In genomic region chr11:64772318-64773018, GRCh38 we compare ENCODE assay signal across 12 cellular contexts. TPM values are rescaled to one million over a fixed set of nuclear protein-coding genes. Genes with fewer than 3 reads are reported as not detected.
A peak's percentile ranks its signal among the peaks of the same experiment; 100 is the strongest.
DNase-seq lines count a peak whose midpoint lies in the region; FAIRE-seq and TF ChIP-seq lines count a peak whose summit lies in the region.
"Had no signal": no experiment of that assay in that cellular context is flagged by ENCODE, and none has a peak within 500 bp of the region (broad histone marks: within the 10 kb centered on the region; RNA-seq: fewer than 3 reads in every experiment).

No MANE protein-coding gene starts in this region.

- no peaks in the 10 kb centered on the region for H3K9me3 Mint-ChIP-seq in progenitor cell of endocrine pancreas (ENCODE audit: low read depth)

- FAIRE-seq in GM12891 (lab: Jason Lieb, UNC), result peak; percentile 20

- H3K27ac Mint-ChIP-seq in progenitor cell of endocrine pancreas, result peak overlapping the region; percentile 1

- H3K4me1 Mint-ChIP-seq in progenitor cell of endocrine pancreas (ENCODE audit: low read depth), result peaks cover 35% of the 10 kb centered on the region

- DNase-seq in GM12891 (ENCODE audit: insufficient read length, low spot score), result no peak
- peak; percentile 14 to 18 for DNase-seq in Kasumi-1 (lab: John Stamatoyannopoulos, UW)
- DNase-seq in progenitor cell of endocrine pancreas (ENCODE audit: low spot score, unreplicated experiment), result no peak
- no peak for DNase-seq in epidermal melanocyte (ENCODE audit: insufficient read length, low spot score)
- DNase-seq in DMS153 treated with DMSO at 0.1 percent for 48 hours (lab: John Stamatoyannopoulos, UW; ENCODE audit: unreplicated experiment), result no peak
- DNase-seq in mesenteric fat pad (ENCODE audit: low spot score), result no peak
- DNase-seq: activated CD4-positive, alpha-beta T cell treated with anti-CD3 and anti-CD28 coated beads for 1 hour; foreskin fibroblast; GDM1; stimulated activated CD4-positive, alpha-beta T cell treated with anti-CD3 and anti-CD28 coated beads, Interleukin-12 subunit alpha, Interleukin-12 subunit beta, amount 100 ng/mL, for 4 hours had no signal

- peaks cover 71% of the 10 kb centered on the region for H3K36me3 Mint-ChIP-seq in progenitor cell of endocrine pancreas (ENCODE audit: insufficient read depth)

- H3K27me3 Mint-ChIP-seq in progenitor cell of endocrine pancreas, result no peaks in the 10 kb centered on the region

- no peak for TF ChIP-seq CTCF in progenitor cell of endocrine pancreas (IDR thresholded peaks at IDR 0.05; ENCODE audit: unreplicated experiment)

- H3K4me3 Mint-ChIP-seq in progenitor cell of endocrine pancreas (ENCODE audit: low read depth), result no peak overlapping the region

- TF ChIP-seq POLR2A in GM12891 (IDR thresholded peaks at IDR 0.05; ENCODE audit: low read depth, low read length), result no peak

- H3K27ac ChIP-seq in adipose tissue (ENCODE audit: low read depth, low read length), result peak overlapping the region; percentile 56

- 50 to 68% (median 55%) methylated on average over 3 of the region's 3 CpGs for WGBS in adipose tissue, 3 donors

TF ChIP-seq in GM12891, 5 proteins besides CTCF, POLR2A, EP300 and RAD21:
- TF ChIP-seq SPI1 (IDR thresholded peaks at IDR 0.05; ENCODE audit: low read depth, low read length), result no peak
- TF ChIP-seq POU2F2 (IDR thresholded peaks at IDR 0.05; ENCODE audit: low read depth, low read length), result no peak
- no peak for TF ChIP-seq PAX5 (IDR thresholded peaks at IDR 0.05; ENCODE audit: insufficient read depth, low read length, severe bottlenecking)
- TF ChIP-seq TAF1 (IDR thresholded peaks at IDR 0.05; ENCODE audit: low read depth, low read length), result no peak

RNA-seq across cellular contexts. Expression of gene SF1, which starts 5.9 kb away (rescaled TPM):
- 141 TPM for polyA plus RNA-seq in GM12891 (2012; ENCODE audit: low read depth, missing spikeins)
- polyA plus RNA-seq in adipose tissue, result 100 to 1,000 TPM in 2 of 3 donors, 10 to 100 TPM in 1; 51.6 to 156 (median 124) TPM
- total RNA-seq in progenitor cell of endocrine pancreas (500 and 503 TPM in 2 replicates), mesenteric fat pad (302 TPM)

RNA-seq across cellular contexts. Expression of gene PYGM, which starts 12.7 kb away (rescaled TPM):
- 0.23 TPM for polyA plus RNA-seq in GM12891 (2012; ENCODE audit: low read depth, missing spikeins)
- 1 to 10 TPM; 3.2 to 9.6 (median 8.7) TPM for polyA plus RNA-seq in adipose tissue
- total RNA-seq in progenitor cell of endocrine pancreas (1.4 and 1.6 TPM in 2 replicates), mesenteric fat pad (1.8 TPM)

RNA-seq across cellular contexts. Expression of gene RASGRP2, which starts 28.5 kb away (rescaled TPM):
- 3.8 TPM for polyA plus RNA-seq in GM12891 (2012; ENCODE audit: low read depth, missing spikeins)
- 10 to 100 TPM in 2 of 3 donors, 1 to 10 TPM in 1; 9.8 to 96.4 (median 26.9) TPM for polyA plus RNA-seq in adipose tissue
- total RNA-seq in progenitor cell of endocrine pancreas (0.53 and 0.73 TPM in 2 replicates), mesenteric fat pad (22.0 TPM)
- total RNA-seq: MCF 10A had no signal

RNA-seq across cellular contexts. Expression of gene MAP4K2, which starts 30.5 kb away (rescaled TPM):
- 30.2 TPM for polyA plus RNA-seq in GM12891 (2012; ENCODE audit: low read depth, missing spikeins)
- 10 to 100 TPM in 2 of 3 donors, 1 to 10 TPM in 1; 6.4 to 23.2 (median 15.4) TPM for polyA plus RNA-seq in adipose tissue
- 12.7 and 13.3 TPM in 2 replicates for total RNA-seq in progenitor cell of endocrine pancreas
- 18.2 TPM for total RNA-seq in mesenteric fat pad

RNA-seq across cellular contexts. Expression of gene MEN1, which starts 37.9 kb away (rescaled TPM):
- 16.2 TPM for polyA plus RNA-seq in GM12891 (2012; ENCODE audit: low read depth, missing spikeins)
- 10 to 100 TPM; 13.9 to 15.7 (median 14.6) TPM for polyA plus RNA-seq in adipose tissue
- total RNA-seq in progenitor cell of endocrine pancreas (54.6 and 61.5 TPM in 2 replicates), mesenteric fat pad (18.5 TPM)

Comparison
In these comparisons a context has a peak if more than half of its experiments do, and no peak if none do; other contexts are left out.
1. DNase-seq: peak in Kasumi-1 (2 of 2); none in GM12891 (single experiment), progenitor cell of endocrine pancreas (single experiment), epidermal melanocyte (single experiment), DMS153 treated with DMSO at 0.1 percent for 48 hours (single experiment) and mesenteric fat pad (single experiment).
2. RNA of gene RASGRP2, which starts 28.5 kb away (total RNA-seq): 22.0 TPM in mesenteric fat pad (single experiment); 0.53 to 0.73 TPM in progenitor cell of endocrine pancreas; every median in the first group is over 10 times any median in the second.